ENCODE assay signal across 1 cellular context in the genomic region with DNA sequence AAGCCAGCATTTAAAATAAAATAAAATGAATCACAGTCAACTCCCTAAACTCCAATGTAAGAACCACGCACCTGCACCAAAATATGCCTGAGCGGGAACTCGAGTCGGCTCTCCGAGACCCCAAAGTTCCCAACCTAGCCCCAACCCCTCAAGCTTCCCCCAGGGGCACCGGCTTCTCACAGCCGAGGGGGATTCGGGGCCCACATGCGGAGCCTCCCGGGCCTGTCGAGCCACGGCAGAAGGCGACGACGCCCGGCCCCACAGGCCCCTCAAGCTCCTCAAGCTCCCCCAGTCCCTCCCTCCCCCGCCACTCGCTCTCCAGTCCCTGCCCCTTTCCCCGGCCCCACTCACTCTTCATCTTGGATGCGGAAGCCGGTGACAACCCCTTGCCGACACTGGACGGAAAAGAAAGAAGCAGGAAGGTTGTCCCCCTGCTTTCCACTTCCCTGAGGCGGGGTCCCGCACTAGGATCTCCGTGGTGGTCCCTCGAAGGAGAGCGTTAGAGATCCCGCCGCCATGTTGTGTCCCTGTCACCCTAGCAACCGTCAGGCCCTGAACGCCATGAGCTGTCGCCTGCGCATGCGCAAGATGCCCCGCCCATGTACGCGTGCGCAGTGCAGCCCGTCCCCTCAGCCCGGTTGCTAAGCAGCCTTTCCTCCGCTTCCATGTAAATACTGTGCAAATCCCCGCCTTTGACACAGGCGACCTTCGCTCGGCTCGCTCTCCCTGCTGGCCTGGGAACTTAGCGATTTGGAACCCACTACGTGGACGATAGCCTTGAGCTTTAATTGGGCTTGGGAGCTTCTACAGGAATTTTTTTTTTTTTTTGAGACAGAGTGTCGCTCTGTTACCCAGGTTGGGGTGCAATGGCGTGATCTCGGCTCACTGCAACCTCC.
TF ChIP-seq lines count a peak whose summit lies in the region.

A gene with protein sequence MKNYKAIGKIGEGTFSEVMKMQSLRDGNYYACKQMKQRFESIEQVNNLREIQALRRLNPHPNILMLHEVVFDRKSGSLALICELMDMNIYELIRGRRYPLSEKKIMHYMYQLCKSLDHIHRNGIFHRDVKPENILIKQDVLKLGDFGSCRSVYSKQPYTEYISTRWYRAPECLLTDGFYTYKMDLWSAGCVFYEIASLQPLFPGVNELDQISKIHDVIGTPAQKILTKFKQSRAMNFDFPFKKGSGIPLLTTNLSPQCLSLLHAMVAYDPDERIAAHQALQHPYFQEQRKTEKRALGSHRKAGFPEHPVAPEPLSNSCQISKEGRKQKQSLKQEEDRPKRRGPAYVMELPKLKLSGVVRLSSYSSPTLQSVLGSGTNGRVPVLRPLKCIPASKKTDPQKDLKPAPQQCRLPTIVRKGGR (minus strand): TSS at position 554 of the 896 bp plus-strand sequence. CDS start 196 bp downstream, at position 358.

TF ChIP-seq in HepG2, 621 proteins besides CTCF, POLR2A, EP300 and RAD21 (continued from another document and continues in another):
- TF ChIP-seq, protein P1, sequence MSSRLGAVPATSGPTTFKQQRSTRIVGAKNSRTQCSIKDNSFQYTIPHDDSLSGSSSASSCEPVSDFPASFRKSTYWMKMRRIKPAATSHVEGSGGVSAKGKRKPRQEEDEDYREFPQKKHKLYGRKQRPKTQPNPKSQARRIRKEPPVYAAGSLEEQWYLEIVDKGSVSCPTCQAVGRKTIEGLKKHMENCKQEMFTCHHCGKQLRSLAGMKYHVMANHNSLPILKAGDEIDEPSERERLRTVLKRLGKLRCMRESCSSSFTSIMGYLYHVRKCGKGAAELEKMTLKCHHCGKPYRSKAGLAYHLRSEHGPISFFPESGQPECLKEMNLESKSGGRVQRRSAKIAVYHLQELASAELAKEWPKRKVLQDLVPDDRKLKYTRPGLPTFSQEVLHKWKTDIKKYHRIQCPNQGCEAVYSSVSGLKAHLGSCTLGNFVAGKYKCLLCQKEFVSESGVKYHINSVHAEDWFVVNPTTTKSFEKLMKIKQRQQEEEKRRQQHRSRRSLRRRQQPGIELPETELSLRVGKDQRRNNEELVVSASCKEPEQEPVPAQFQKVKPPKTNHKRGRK (CRISPR knock-in tag; IDR thresholded peaks at IDR 0.05): no peak
- TF ChIP-seq MIXL1 (CRISPR knock-in tag; IDR thresholded peaks at IDR 0.05) (no peak), RELA (CRISPR knock-in tag; IDR thresholded peaks at IDR 0.05) (no peak), CENPT (CRISPR knock-in tag; IDR thresholded peaks at IDR 0.05; ENCODE audit: low read depth) (no peak), CCDC6 (CRISPR knock-in tag; IDR thresholded peaks at IDR 0.05) (no peak), ZNF256 (CRISPR knock-in tag; conservative IDR thresholded peaks at IDR 0.05) (no peak), HNRNPL (IDR thresholded peaks at IDR 0.05; ENCODE audit: low read depth, low read length) (no peak), SNAPC2 (CRISPR knock-in tag; IDR thresholded peaks at IDR 0.05) (no peak), ZNF138 (CRISPR knock-in tag; IDR thresholded peaks at IDR 0.05; ENCODE audit: low read depth) (no peak), MED8 (CRISPR knock-in tag; IDR thresholded peaks at IDR 0.05; ENCODE audit: insufficient replicate concordance) (no peak), PLRG1 (conservative IDR thresholded peaks at IDR 0.05) (no peak), MEF2D (CRISPR knock-in tag; IDR thresholded peaks at IDR 0.05) (no peak), ZNF543 (CRISPR knock-in tag; IDR thresholded peaks at IDR 0.05) (peak; percentile 54; the same call in 1 of the 2 replicates), ZIK1 (CRISPR knock-in tag; IDR thresholded peaks at IDR 0.05; ENCODE audit: borderline replicate concordance, low read depth) (no peak), TAF1 (CRISPR knock-in tag; IDR thresholded peaks at IDR 0.05) (peak; percentile 53; the same call in 1 of the 2 replicates), ELF1 (CRISPR knock-in tag; IDR thresholded peaks at IDR 0.05) (no peak; the same call in 1 of the 2 replicates), GATAD2A (CRISPR knock-in tag; IDR thresholded peaks at IDR 0.05) (peak; percentile 48; the same call in 1 of the 2 replicates), CBFB (CRISPR knock-in tag; IDR thresholded peaks at IDR 0.05) (no peak), FIP1L1 (IDR thresholded peaks at IDR 0.05; ENCODE audit: borderline replicate concordance, insufficient read depth, low read depth, low read length) (no peak), SP5 (CRISPR knock-in tag; IDR thresholded peaks at IDR 0.05; ENCODE audit: borderline replicate concordance, low read depth) (peak; percentile 60; the same call in 1 of the 2 replicates), EHMT2 (IDR thresholded peaks at IDR 0.05; ENCODE audit: borderline replicate concordance, low read depth, low read length) (no peak), ZNF616 (CRISPR knock-in tag; IDR thresholded peaks at IDR 0.05; ENCODE audit: low read depth) (no peak), SMARCE1 (IDR thresholded peaks at IDR 0.05; ENCODE audit: borderline replicate concordance) (no peak)
- TF ChIP-seq, protein P2, sequence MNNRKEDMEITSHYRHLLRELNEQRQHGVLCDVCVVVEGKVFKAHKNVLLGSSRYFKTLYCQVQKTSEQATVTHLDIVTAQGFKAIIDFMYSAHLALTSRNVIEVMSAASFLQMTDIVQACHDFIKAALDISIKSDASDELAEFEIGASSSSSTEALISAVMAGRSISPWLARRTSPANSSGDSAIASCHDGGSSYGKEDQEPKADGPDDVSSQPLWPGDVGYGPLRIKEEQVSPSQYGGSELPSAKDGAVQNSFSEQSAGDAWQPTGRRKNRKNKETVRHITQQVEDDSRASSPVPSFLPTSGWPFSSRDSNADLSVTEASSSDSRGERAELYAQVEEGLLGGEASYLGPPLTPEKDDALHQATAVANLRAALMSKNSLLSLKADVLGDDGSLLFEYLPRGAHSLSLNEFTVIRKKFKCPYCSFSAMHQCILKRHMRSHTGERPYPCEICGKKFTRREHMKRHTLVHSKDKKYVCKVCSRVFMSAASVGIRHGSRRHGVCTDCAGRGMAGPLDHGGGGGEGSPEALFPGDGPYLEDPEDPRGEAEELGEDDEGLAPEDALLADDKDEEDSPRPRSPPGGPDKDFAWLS (CRISPR knock-in tag; IDR thresholded peaks at IDR 0.05; ENCODE audit: borderline replicate concordance): no peak
- TF ChIP-seq, protein P3, sequence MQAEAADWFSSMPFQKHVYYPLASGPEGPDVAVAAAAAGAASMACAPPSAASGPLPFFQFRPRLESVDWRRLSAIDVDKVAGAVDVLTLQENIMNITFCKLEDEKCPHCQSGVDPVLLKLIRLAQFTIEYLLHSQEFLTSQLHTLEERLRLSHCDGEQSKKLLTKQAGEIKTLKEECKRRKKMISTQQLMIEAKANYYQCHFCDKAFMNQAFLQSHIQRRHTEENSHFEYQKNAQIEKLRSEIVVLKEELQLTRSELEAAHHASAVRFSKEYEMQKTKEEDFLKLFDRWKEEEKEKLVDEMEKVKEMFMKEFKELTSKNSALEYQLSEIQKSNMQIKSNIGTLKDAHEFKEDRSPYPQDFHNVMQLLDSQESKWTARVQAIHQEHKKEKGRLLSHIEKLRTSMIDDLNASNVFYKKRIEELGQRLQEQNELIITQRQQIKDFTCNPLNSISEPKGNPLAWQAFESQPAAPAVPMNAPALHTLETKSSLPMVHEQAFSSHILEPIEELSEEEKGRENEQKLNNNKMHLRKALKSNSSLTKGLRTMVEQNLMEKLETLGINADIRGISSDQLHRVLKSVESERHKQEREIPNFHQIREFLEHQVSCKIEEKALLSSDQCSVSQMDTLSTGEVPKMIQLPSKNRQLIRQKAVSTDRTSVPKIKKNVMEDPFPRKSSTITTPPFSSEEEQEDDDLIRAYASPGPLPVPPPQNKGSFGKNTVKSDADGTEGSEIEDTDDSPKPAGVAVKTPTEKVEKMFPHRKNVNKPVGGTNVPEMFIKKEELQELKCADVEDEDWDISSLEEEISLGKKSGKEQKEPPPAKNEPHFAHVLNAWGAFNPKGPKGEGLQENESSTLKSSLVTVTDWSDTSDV (CRISPR knock-in tag; IDR thresholded peaks at IDR 0.05): no peak
- TF ChIP-seq, protein P4, sequence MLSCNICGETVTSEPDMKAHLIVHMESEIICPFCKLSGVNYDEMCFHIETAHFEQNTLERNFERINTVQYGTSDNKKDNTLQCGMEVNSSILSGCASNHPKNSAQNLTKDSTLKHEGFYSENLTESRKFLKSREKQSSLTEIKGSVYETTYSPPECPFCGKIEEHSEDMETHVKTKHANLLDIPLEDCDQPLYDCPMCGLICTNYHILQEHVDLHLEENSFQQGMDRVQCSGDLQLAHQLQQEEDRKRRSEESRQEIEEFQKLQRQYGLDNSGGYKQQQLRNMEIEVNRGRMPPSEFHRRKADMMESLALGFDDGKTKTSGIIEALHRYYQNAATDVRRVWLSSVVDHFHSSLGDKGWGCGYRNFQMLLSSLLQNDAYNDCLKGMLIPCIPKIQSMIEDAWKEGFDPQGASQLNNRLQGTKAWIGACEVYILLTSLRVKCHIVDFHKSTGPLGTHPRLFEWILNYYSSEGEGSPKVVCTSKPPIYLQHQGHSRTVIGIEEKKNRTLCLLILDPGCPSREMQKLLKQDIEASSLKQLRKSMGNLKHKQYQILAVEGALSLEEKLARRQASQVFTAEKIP (CRISPR knock-in tag; IDR thresholded peaks at IDR 0.05; ENCODE audit: borderline replicate concordance): no peak
- TF ChIP-seq, protein P5, sequence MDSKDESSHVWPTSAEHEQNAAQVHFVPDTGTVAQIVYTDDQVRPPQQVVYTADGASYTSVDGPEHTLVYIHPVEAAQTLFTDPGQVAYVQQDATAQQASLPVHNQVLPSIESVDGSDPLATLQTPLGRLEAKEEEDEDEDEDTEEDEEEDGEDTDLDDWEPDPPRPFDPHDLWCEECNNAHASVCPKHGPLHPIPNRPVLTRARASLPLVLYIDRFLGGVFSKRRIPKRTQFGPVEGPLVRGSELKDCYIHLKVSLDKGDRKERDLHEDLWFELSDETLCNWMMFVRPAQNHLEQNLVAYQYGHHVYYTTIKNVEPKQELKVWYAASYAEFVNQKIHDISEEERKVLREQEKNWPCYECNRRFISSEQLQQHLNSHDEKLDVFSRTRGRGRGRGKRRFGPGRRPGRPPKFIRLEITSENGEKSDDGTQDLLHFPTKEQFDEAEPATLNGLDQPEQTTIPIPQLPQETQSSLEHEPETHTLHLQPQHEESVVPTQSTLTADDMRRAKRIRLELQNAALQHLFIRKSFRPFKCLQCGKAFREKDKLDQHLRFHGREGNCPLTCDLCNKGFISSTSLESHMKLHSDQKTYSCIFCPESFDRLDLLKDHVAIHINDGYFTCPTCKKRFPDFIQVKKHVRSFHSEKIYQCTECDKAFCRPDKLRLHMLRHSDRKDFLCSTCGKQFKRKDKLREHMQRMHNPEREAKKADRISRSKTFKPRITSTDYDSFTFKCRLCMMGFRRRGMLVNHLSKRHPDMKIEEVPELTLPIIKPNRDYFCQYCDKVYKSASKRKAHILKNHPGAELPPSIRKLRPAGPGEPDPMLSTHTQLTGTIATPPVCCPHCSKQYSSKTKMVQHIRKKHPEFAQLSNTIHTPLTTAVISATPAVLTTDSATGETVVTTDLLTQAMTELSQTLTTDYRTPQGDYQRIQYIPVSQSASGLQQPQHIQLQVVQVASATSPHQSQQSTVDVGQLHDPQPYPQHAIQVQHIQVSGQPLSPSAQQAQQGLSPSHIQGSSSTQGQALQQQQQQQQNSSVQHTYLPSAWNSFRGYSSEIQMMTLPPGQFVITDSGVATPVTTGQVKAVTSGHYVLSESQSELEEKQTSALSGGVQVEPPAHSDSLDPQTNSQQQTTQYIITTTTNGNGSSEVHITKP (CRISPR knock-in tag; IDR thresholded peaks at IDR 0.05; ENCODE audit: low read depth): no peak
- TF ChIP-seq, protein P6, sequence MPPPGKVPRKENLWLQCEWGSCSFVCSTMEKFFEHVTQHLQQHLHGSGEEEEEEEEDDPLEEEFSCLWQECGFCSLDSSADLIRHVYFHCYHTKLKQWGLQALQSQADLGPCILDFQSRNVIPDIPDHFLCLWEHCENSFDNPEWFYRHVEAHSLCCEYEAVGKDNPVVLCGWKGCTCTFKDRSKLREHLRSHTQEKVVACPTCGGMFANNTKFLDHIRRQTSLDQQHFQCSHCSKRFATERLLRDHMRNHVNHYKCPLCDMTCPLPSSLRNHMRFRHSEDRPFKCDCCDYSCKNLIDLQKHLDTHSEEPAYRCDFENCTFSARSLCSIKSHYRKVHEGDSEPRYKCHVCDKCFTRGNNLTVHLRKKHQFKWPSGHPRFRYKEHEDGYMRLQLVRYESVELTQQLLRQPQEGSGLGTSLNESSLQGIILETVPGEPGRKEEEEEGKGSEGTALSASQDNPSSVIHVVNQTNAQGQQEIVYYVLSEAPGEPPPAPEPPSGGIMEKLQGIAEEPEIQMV (CRISPR knock-in tag; IDR thresholded peaks at IDR 0.05; ENCODE audit: low read depth): no peak
- TF ChIP-seq, protein P7, sequence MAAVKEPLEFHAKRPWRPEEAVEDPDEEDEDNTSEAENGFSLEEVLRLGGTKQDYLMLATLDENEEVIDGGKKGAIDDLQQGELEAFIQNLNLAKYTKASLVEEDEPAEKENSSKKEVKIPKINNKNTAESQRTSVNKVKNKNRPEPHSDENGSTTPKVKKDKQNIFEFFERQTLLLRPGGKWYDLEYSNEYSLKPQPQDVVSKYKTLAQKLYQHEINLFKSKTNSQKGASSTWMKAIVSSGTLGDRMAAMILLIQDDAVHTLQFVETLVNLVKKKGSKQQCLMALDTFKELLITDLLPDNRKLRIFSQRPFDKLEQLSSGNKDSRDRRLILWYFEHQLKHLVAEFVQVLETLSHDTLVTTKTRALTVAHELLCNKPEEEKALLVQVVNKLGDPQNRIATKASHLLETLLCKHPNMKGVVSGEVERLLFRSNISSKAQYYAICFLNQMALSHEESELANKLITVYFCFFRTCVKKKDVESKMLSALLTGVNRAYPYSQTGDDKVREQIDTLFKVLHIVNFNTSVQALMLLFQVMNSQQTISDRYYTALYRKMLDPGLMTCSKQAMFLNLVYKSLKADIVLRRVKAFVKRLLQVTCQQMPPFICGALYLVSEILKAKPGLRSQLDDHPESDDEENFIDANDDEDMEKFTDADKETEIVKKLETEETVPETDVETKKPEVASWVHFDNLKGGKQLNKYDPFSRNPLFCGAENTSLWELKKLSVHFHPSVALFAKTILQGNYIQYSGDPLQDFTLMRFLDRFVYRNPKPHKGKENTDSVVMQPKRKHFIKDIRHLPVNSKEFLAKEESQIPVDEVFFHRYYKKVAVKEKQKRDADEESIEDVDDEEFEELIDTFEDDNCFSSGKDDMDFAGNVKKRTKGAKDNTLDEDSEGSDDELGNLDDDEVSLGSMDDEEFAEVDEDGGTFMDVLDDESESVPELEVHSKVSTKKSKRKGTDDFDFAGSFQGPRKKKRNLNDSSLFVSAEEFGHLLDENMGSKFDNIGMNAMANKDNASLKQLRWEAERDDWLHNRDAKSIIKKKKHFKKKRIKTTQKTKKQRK (IDR thresholded peaks at IDR 0.05; ENCODE audit: low read length): no peak
- TF ChIP-seq, protein P8, sequence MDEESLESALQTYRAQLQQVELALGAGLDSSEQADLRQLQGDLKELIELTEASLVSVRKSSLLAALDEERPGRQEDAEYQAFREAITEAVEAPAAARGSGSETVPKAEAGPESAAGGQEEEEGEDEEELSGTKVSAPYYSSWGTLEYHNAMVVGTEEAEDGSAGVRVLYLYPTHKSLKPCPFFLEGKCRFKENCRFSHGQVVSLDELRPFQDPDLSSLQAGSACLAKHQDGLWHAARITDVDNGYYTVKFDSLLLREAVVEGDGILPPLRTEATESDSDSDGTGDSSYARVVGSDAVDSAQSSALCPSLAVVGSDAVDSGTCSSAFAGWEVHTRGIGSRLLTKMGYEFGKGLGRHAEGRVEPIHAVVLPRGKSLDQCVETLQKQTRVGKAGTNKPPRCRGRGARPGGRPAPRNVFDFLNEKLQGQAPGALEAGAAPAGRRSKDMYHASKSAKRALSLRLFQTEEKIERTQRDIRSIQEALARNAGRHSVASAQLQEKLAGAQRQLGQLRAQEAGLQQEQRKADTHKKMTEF (CRISPR knock-in tag; IDR thresholded peaks at IDR 0.05): 0 out of 2 replicates have a peak, but pooled peaks have one; percentile 27
- TF ChIP-seq, protein P9, sequence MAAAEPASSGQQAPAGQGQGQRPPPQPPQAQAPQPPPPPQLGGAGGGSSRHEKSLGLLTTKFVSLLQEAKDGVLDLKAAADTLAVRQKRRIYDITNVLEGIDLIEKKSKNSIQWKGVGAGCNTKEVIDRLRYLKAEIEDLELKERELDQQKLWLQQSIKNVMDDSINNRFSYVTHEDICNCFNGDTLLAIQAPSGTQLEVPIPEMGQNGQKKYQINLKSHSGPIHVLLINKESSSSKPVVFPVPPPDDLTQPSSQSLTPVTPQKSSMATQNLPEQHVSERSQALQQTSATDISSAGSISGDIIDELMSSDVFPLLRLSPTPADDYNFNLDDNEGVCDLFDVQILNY (CRISPR knock-in tag; conservative IDR thresholded peaks at IDR 0.05): no peak
